In genomic region chr22:20949698-20950183, GRCh38 we compare ENCODE assay signal across 14 cellular contexts. TPM values are rescaled to one million over a fixed set of nuclear protein-coding genes. Genes with fewer than 3 reads are reported as not detected.
DNase-seq lines count a peak whose midpoint lies in the region; ATAC-seq and TF ChIP-seq lines count a peak whose summit lies in the region.
"Had no signal": no experiment of that assay in that cellular context is flagged by ENCODE, and none has a peak within 500 bp of the region (broad histone marks: within the 10 kb centered on the region; RNA-seq: fewer than 3 reads in every experiment).

No MANE protein-coding gene starts in this region.

- no peak overlapping the region for H2AFZ ChIP-seq in hepatocyte

- H3K9me3 ChIP-seq in hepatocyte (ENCODE audit: low read depth) (no peaks in the 10 kb centered on the region), sigmoid colon (no peaks in the 10 kb centered on the region)
- H3K9me3 ChIP-seq: BLaER1 had no signal

- H3K27ac Mint-ChIP-seq in activated T-cell treated with anti-CD3 and anti-CD28 coated beads, Interleukin-2, amount 50 U/mL, for 24 hours, result peak overlapping the region; percentile 30
- peak overlapping the region in 1 of 2 donors; percentile 60 for H3K27ac Mint-ChIP-seq in effector memory CD8-positive, alpha-beta T cell

- H3K4me3 ChIP-seq in hepatocyte (no peak overlapping the region), sigmoid colon (no peak overlapping the region)
- H3K4me3 ChIP-seq: BLaER1 had no signal

- ATAC-seq in effector memory CD8-positive, alpha-beta T cell (replicated peaks), result no peak
- ATAC-seq in GM18858 (IDR thresholded peaks at IDR 0.05; ENCODE audit: unreplicated experiment), result no peak

- H3K27me3 ChIP-seq in hepatocyte (no peaks in the 10 kb centered on the region), sigmoid colon (no peaks in the 10 kb centered on the region)
- H3K27me3 ChIP-seq: BLaER1 had no signal

- H3K9me3 Mint-ChIP-seq in activated T-cell treated with anti-CD3 and anti-CD28 coated beads, Interleukin-2, amount 50 U/mL, for 24 hours, result no peaks in the 10 kb centered on the region
- no peaks in the 10 kb centered on the region for H3K9me3 Mint-ChIP-seq in effector memory CD8-positive, alpha-beta T cell

- H3K4me3 Mint-ChIP-seq in activated T-cell treated with anti-CD3 and anti-CD28 coated beads, Interleukin-2, amount 50 U/mL, for 24 hours, result no peak overlapping the region
- H3K4me3 Mint-ChIP-seq in effector memory CD8-positive, alpha-beta T cell, result no peak overlapping the region

- peaks cover 35% of the 10 kb centered on the region for H3K4me1 ChIP-seq in hepatocyte (ENCODE audit: insufficient read depth)
- H3K4me1 ChIP-seq in sigmoid colon, result peaks cover 0 to 20% (median 11%) of the 10 kb centered on the region in 4 donors

- no peaks in the 10 kb centered on the region for H3K36me3 ChIP-seq in hepatocyte (replicated peaks; ENCODE audit: insufficient read depth, low read depth)
- H3K36me3 ChIP-seq in sigmoid colon, result peaks cover 0 to 48% (median 19%) of the 10 kb centered on the region in 4 donors

- H3K27ac ChIP-seq in hepatocyte (peak overlapping the region; percentile 76), sigmoid colon (no peak overlapping the region)
- H3K27ac ChIP-seq: BLaER1 had no signal

- H4K20me1 ChIP-seq in hepatocyte (ENCODE audit: insufficient read depth, poor library complexity, severe bottlenecking), result peaks cover 54% of the 10 kb centered on the region

- intact Hi-C loops in sigmoid colon (cut with DNase I), result no loop called here

- no peak for TF ChIP-seq EP300 in sigmoid colon (IDR thresholded peaks at IDR 0.05)

- no peak for TF ChIP-seq POLR2A in sigmoid colon (IDR thresholded peaks at IDR 0.05)

- TF ChIP-seq CTCF in hepatocyte (IDR thresholded peaks at IDR 0.05; ENCODE audit: poor library complexity), result no peak
- TF ChIP-seq CTCF in sigmoid colon (IDR thresholded peaks at IDR 0.05), result no peak

- H3K4me1 Mint-ChIP-seq in activated T-cell treated with anti-CD3 and anti-CD28 coated beads, Interleukin-2, amount 50 U/mL, for 24 hours (ENCODE audit: low read depth), result peaks cover 40% of the 10 kb centered on the region
- peaks cover 18 to 27% of the 10 kb centered on the region in 2 donors for H3K4me1 Mint-ChIP-seq in effector memory CD8-positive, alpha-beta T cell (ENCODE audit: low read depth in 2 of 2)

- 82% methylated on average over 13 of the region's 13 CpGs for whole genome bisulfite sequencing in hepatocyte (ENCODE audit: low lambda C conversion rate, missing lambda C conversion rate)
- 80 to 81% methylated on average over 13 of the region's 13 CpGs for WGBS in sigmoid colon, 2 donors

- H3K79me2 ChIP-seq in hepatocyte, result peaks cover 72% of the 10 kb centered on the region

- peaks cover 88% of the 10 kb centered on the region for H3K36me3 Mint-ChIP-seq in activated T-cell treated with anti-CD3 and anti-CD28 coated beads, Interleukin-2, amount 50 U/mL, for 24 hours (ENCODE audit: low read depth)
- peaks cover 60% of the 10 kb centered on the region for H3K36me3 Mint-ChIP-seq in effector memory CD8-positive, alpha-beta T cell (ENCODE audit: insufficient read depth)

- H3K4me2 ChIP-seq in hepatocyte, result no peak overlapping the region

- no peaks in the 10 kb centered on the region for H3K27me3 Mint-ChIP-seq in activated T-cell treated with anti-CD3 and anti-CD28 coated beads, Interleukin-2, amount 50 U/mL, for 24 hours
- no peaks in the 10 kb centered on the region for H3K27me3 Mint-ChIP-seq in effector memory CD8-positive, alpha-beta T cell

- no peaks in the 10 kb centered on the region for H3K9me2 ChIP-seq in hepatocyte (replicated peaks; ENCODE audit: insufficient read depth)

- no peak for DNase-seq in activated T-cell treated with anti-CD3 and anti-CD28 coated beads, Interleukin-2, amount 50 U/mL, for 24 hours
- DNase-seq in activated T-cell treated with anti-CD3 and anti-CD28 coated beads, Interleukin-2, amount 50 U/mL, for 48 hours, result no peak
- DNase-seq in SW480 (ENCODE audit: low spot score) (peak; percentile 66), hepatocyte (ENCODE audit: low spot score) (no peak), sigmoid colon (peak; percentile 14), C1 segment of cervical spinal cord (lab: John Stamatoyannopoulos, UW) (no peak)
- no peak for DNase-seq in effector memory CD8-positive, alpha-beta T cell
- DNase-seq: activated CD4-positive, alpha-beta T cell treated with anti-CD3 and anti-CD28 coated beads for 48 hours; activated naive CD4-positive, alpha-beta T cell; DMS 273 treated with DMSO at 0.1 percent for 48 hours; NCI-H510A; stimulated activated CD4-positive, alpha-beta T cell treated with anti-CD3 and anti-CD28 coated beads, Interleukin-15, amount 100 ng/mL, for 24 hours had no signal

RNA-seq across cellular contexts. Expression of gene AIFM3, which starts 17.3 kb away (rescaled TPM):
- total RNA-seq in hepatocyte (1.3 and 3.1 TPM in 2 replicates), sigmoid colon (1 to 10 TPM in 3 of 4 donors, under 1 TPM in 1; 0.66 to 1.9 (median 1.3) TPM)
- polyA plus RNA-seq in hepatocyte (1.7 and 2.1 TPM in 2 replicates), sigmoid colon (100 to 1,000 TPM in 1 of 3 donors, 10 to 100 TPM in 2; 72.6 to 105 (median 91.3) TPM)

RNA-seq across cellular contexts. Expression of gene LZTR1, which starts 32.4 kb away (rescaled TPM):
- 28.1 and 41.3 TPM in 2 replicates for total RNA-seq in hepatocyte
- 50.4 and 65.4 TPM in 2 replicates for polyA plus RNA-seq in hepatocyte
- total RNA-seq in sigmoid colon, result 10 to 100 TPM; 30.8 to 50.4 (median 35.8) TPM
- polyA plus RNA-seq in sigmoid colon, result 10 to 100 TPM; 10.2 to 40.5 (median 12.5) TPM

RNA-seq across cellular contexts. Expression of gene CRKL, which starts 32.5 kb away (rescaled TPM):
- 46.5 and 49.2 TPM in 2 replicates for total RNA-seq in hepatocyte
- 30.7 and 31.8 TPM in 2 replicates for polyA plus RNA-seq in hepatocyte
- total RNA-seq in sigmoid colon, result 10 to 100 TPM; 35.6 to 37.1 (median 36.4) TPM
- polyA plus RNA-seq in sigmoid colon, result 10 to 100 TPM; 16.8 to 25.0 (median 21.3) TPM

RNA-seq across cellular contexts. Expression of gene THAP7, which starts 52.2 kb away (rescaled TPM):
- 26.2 and 38.4 TPM in 2 replicates for total RNA-seq in hepatocyte
- 40.5 and 41.2 TPM in 2 replicates for polyA plus RNA-seq in hepatocyte
- total RNA-seq in sigmoid colon, result 10 to 100 TPM; 39.2 to 59.4 (median 45.4) TPM
- polyA plus RNA-seq in sigmoid colon, result 10 to 100 TPM; 19.9 to 32.0 (median 22.2) TPM

Comparison
In these comparisons a context has a peak if more than half of its experiments do, and no peak if none do; other contexts are left out.
1. DNase-seq: peak in SW480 (single experiment) and sigmoid colon (single experiment); none in activated T-cell treated with anti-CD3 and anti-CD28 coated beads, Interleukin-2, amount 50 U/mL, for 24 hours (single experiment), activated T-cell treated with anti-CD3 and anti-CD28 coated beads, Interleukin-2, amount 50 U/mL, for 48 hours (0 of 2), hepatocyte (single experiment), effector memory CD8-positive, alpha-beta T cell (0 of 3) and C1 segment of cervical spinal cord (0 of 14).